Comparison of ENCODE assay signal across 29 cellular contexts in genomic region chr14:96843137-96843536, GRCh38.
"Had no signal": no experiment of that assay in that cellular context is flagged by ENCODE, and none has a peak within 500 bp of the region (broad histone marks: within the 10 kb centered on the region; RNA-seq: fewer than 3 reads in every experiment).

No MANE protein-coding gene starts in this region.

- H3K36me3 ChIP-seq: brain microvascular endothelial cell, breast epithelium had no signal

- DNase-seq: activated B cell treated with CpG ODN at 0.5 μM for 24 hours; activated CD4-positive, alpha-beta memory T cell treated with anti-CD3 and anti-CD28 coated beads for 36 hours; activated CD4-positive, alpha-beta T cell treated with anti-CD3 and anti-CD28 coated beads for 4 hours; activated CD4-positive, alpha-beta T cell treated with anti-CD3 and anti-CD28 coated beads, Interleukin-2, amount 10 ng/mL, durations not matched to agents 24 days and 14 days; activated CD4-positive, alpha-beta T cell treated with anti-CD3 and anti-CD28 coated beads, Interleukin-2, amount 50 U/mL, for 1 hour; activated CD4-positive, alpha-beta T cell treated with anti-CD3 and anti-CD28 coated beads, Interleukin-2, amount 50 U/mL, for 4 hours; activated CD4-positive, CD25-positive, alpha-beta regulatory T cell treated with anti-CD3 and anti-CD28 coated beads, Interleukin-2, amount 50 U/mL, for 72 hours; activated CD8-positive, alpha-beta memory T cell treated with anti-CD3 and anti-CD28 coated beads, Interleukin-2, amount 50 U/mL, for 4 hours; activated CD8-positive, alpha-beta T cell treated with anti-CD3 and anti-CD28 coated beads for 36 hours; activated effector memory CD4-positive, alpha-beta T cell treated with Interleukin-2 at 50 U/mL for 16 hours; activated gamma-delta T cell; activated naive CD4-positive, alpha-beta T cell treated with anti-CD3 and anti-CD28 coated beads, Interleukin-2, amount 10 ng/mL, durations not matched to agents 7 days and 5 days; activated naive CD4-positive, alpha-beta T cell treated with Interleukin-2 at 50 U/mL for 16 hours; activated naive CD8-positive, alpha-beta T cell treated with anti-CD3 and anti-CD28 coated beads, Interleukin-2, amount 10 ng/mL, durations not matched to agents 7 days and 5 days; activated naive CD8-positive, alpha-beta T cell treated with anti-CD3 and anti-CD28 coated beads, Interleukin-2, amount 50 U/mL, for 24 hours; activated T-cell treated with anti-CD3 and anti-CD28 coated beads, Interleukin-2, amount 50 U/mL, for 24 hours; activated T-cell treated with anti-CD3 and anti-CD28 coated beads, Interleukin-2, amount 50 U/mL, for 48 hours; amniotic stem cell; aorta; body of pancreas; brain microvascular endothelial cell; central memory CD4-positive, alpha-beta T cell; T-helper 1 cell; T-helper 2 cell; T-helper 9 cell had no signal

- H3K27me3 ChIP-seq: body of pancreas, brain microvascular endothelial cell, breast epithelium had no signal

- FAIRE-seq: astrocyte, TTC549 had no signal

- H3K9me3 ChIP-seq: body of pancreas, breast epithelium had no signal

- ATAC-seq: activated CD8-positive, alpha-beta T cell treated with anti-CD3 and anti-CD28 coated beads for 36 hours; activated naive CD8-positive, alpha-beta T cell treated with anti-CD3 and anti-CD28 coated beads, Interleukin-2, amount 50 U/mL, for 24 hours; body of pancreas had no signal

- H3K4me1 ChIP-seq: body of pancreas, breast epithelium had no signal

- H3K27ac ChIP-seq: body of pancreas, brain microvascular endothelial cell, breast epithelium, VCaP had no signal

- H3K4me3 ChIP-seq: body of pancreas, breast epithelium had no signal
